ENCODE assay signal across 15 cellular contexts in the genomic region with DNA sequence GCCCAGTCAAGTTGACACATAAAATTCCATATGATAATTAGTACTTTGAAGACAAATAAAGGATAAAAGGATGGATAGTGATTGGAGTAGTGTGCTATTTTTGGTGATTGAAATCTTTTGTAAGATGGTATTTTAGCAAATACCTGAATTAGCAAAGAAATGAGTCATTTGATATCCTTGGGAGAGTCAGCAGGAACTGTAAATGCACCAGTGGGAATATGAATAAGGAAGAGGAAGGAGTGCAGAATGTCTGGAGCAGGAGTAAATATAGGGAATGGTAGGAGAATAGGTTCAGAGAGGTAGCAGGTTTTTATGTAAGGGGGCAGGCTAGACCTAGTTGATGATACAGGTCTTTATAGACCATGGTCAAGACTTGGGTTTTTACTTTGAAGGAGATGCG.
"Had no signal": no experiment of that assay in that cellular context is flagged by ENCODE, and none has a peak within 500 bp of the region (broad histone marks: within the 10 kb centered on the region; RNA-seq: fewer than 3 reads in every experiment).

No MANE protein-coding gene starts in this region.

- H3K27me3 ChIP-seq: ascending aorta, cardiac muscle cell, dorsolateral prefrontal cortex, right lobe of liver had no signal

- H3K27me3 Mint-ChIP-seq: activated CD4-positive, alpha-beta memory T cell treated with anti-CD3 and anti-CD28 coated beads for 36 hours; activated CD8-positive, alpha-beta memory T cell treated with anti-CD3 and anti-CD28 coated beads, Interleukin-2, amount 10 ng/mL, durations not matched to agents 7 days and 5 days; activated naive CD4-positive, alpha-beta T cell treated with anti-CD3 and anti-CD28 coated beads, Interleukin-2, amount 10 ng/mL, durations not matched to agents 7 days and 5 days; natural killer cell treated with Interleukin-12 subunit alpha and Interleukin-12 subunit beta and Interleukin-15 and Interleukin-18, amount 100 ng/mL, for 72 hours; T-cell had no signal

- H3K4me1 Mint-ChIP-seq: activated CD8-positive, alpha-beta memory T cell treated with anti-CD3 and anti-CD28 coated beads, Interleukin-2, amount 10 ng/mL, durations not matched to agents 7 days and 5 days; activated naive CD4-positive, alpha-beta T cell treated with anti-CD3 and anti-CD28 coated beads, Interleukin-2, amount 10 ng/mL, durations not matched to agents 7 days and 5 days had no signal

- H3K36me3 Mint-ChIP-seq: activated naive CD4-positive, alpha-beta T cell treated with anti-CD3 and anti-CD28 coated beads, Interleukin-2, amount 10 ng/mL, durations not matched to agents 7 days and 5 days; natural killer cell treated with Interleukin-12 subunit alpha and Interleukin-12 subunit beta and Interleukin-15 and Interleukin-18, amount 100 ng/mL, for 72 hours had no signal

- H3K4me1 ChIP-seq: ascending aorta, prostate gland, right lobe of liver had no signal

- DNase-seq: activated CD4-positive, alpha-beta memory T cell treated with anti-CD3 and anti-CD28 coated beads for 36 hours; activated CD4-positive, CD25-positive, alpha-beta regulatory T cell treated with anti-CD3 and anti-CD28 coated beads, Interleukin-2, amount 50 U/mL, for 72 hours; activated CD8-positive, alpha-beta memory T cell treated with anti-CD3 and anti-CD28 coated beads, Interleukin-2, amount 10 ng/mL, durations not matched to agents 7 days and 5 days; activated naive CD4-positive, alpha-beta T cell treated with anti-CD3 and anti-CD28 coated beads, Interleukin-2, amount 10 ng/mL, durations not matched to agents 7 days and 5 days; activated T-cell treated with anti-CD3 and anti-CD28 coated beads, Interleukin-2, amount 50 U/mL, for 1 hour; dorsolateral prefrontal cortex; mesendoderm; right lobe of liver; T-cell; T-helper 9 cell had no signal

- H3K36me3 ChIP-seq: ascending aorta, cardiac muscle cell, prostate gland, right lobe of liver, thoracic aorta had no signal

- H3K4me3 ChIP-seq: ascending aorta, cardiac muscle cell, dorsolateral prefrontal cortex, prostate gland, right lobe of liver, thoracic aorta had no signal

- H3K9me3 ChIP-seq: ascending aorta, prostate gland, right lobe of liver, thoracic aorta had no signal

- H3K9me3 Mint-ChIP-seq: natural killer cell treated with Interleukin-12 subunit alpha and Interleukin-12 subunit beta and Interleukin-15 and Interleukin-18, amount 100 ng/mL, for 72 hours; T-cell had no signal

- ATAC-seq: activated CD8-positive, alpha-beta memory T cell treated with anti-CD3 and anti-CD28 coated beads, Interleukin-2, amount 10 ng/mL, durations not matched to agents 7 days and 5 days; natural killer cell treated with Interleukin-12 subunit alpha and Interleukin-12 subunit beta and Interleukin-15 and Interleukin-18, amount 100 ng/mL, for 72 hours; right lobe of liver; T-cell had no signal

- H3K27ac Mint-ChIP-seq: activated CD4-positive, alpha-beta memory T cell treated with anti-CD3 and anti-CD28 coated beads for 36 hours; activated CD8-positive, alpha-beta memory T cell treated with anti-CD3 and anti-CD28 coated beads, Interleukin-2, amount 10 ng/mL, durations not matched to agents 7 days and 5 days; activated naive CD4-positive, alpha-beta T cell treated with anti-CD3 and anti-CD28 coated beads, Interleukin-2, amount 10 ng/mL, durations not matched to agents 7 days and 5 days; natural killer cell treated with Interleukin-12 subunit alpha and Interleukin-12 subunit beta and Interleukin-15 and Interleukin-18, amount 100 ng/mL, for 72 hours; T-cell had no signal

- H3K27ac ChIP-seq: ascending aorta, cardiac muscle cell, dorsolateral prefrontal cortex, prostate gland, right lobe of liver, thoracic aorta had no signal

- H3K4me3 Mint-ChIP-seq: activated CD4-positive, alpha-beta memory T cell treated with anti-CD3 and anti-CD28 coated beads for 36 hours; activated CD8-positive, alpha-beta memory T cell treated with anti-CD3 and anti-CD28 coated beads, Interleukin-2, amount 10 ng/mL, durations not matched to agents 7 days and 5 days; activated naive CD4-positive, alpha-beta T cell treated with anti-CD3 and anti-CD28 coated beads, Interleukin-2, amount 10 ng/mL, durations not matched to agents 7 days and 5 days; natural killer cell treated with Interleukin-12 subunit alpha and Interleukin-12 subunit beta and Interleukin-15 and Interleukin-18, amount 100 ng/mL, for 72 hours; T-cell had no signal
